Comparison of ENCODE assay signal across 4 cellular contexts in genomic region chr4:13523591-13524503, GRCh38.
TF ChIP-seq lines count a peak whose summit lies in the region.

No MANE protein-coding gene starts in this region.

TF ChIP-seq in SK-N-SH, 30 proteins besides CTCF, POLR2A, EP300 and RAD21 (continues in another document):
- TF ChIP-seq TAF1 (IDR thresholded peaks at IDR 0.05; ENCODE audit: borderline replicate concordance, low read depth, low read length) (no peak), SIN3A (IDR thresholded peaks at IDR 0.05; ENCODE audit: borderline replicate concordance, low read depth, low read length) (no peak), ELF1 (IDR thresholded peaks at IDR 0.05) (no peak), MXI1 (IDR thresholded peaks at IDR 0.05; ENCODE audit: low read depth, low read length) (no peak), GATA2 (CRISPR knock-in tag; IDR thresholded peaks at IDR 0.05) (no peak), SMC3 (IDR thresholded peaks at IDR 0.05; ENCODE audit: low read depth, low read length) (no peak), TCF12 (IDR thresholded peaks at IDR 0.05) (no peak), RXRA (IDR thresholded peaks at IDR 0.05; ENCODE audit: borderline replicate concordance, low read depth) (no peak), CHD2 (IDR thresholded peaks at IDR 0.05; ENCODE audit: low read length, partially characterized antibody) (no peak)
- TF ChIP-seq, protein P1, sequence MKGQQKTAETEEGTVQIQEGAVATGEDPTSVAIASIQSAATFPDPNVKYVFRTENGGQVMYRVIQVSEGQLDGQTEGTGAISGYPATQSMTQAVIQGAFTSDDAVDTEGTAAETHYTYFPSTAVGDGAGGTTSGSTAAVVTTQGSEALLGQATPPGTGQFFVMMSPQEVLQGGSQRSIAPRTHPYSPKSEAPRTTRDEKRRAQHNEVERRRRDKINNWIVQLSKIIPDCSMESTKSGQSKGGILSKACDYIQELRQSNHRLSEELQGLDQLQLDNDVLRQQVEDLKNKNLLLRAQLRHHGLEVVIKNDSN (IDR thresholded peaks at IDR 0.05; ENCODE audit: borderline replicate concordance, low read depth): no peak
- TF ChIP-seq, protein P2, sequence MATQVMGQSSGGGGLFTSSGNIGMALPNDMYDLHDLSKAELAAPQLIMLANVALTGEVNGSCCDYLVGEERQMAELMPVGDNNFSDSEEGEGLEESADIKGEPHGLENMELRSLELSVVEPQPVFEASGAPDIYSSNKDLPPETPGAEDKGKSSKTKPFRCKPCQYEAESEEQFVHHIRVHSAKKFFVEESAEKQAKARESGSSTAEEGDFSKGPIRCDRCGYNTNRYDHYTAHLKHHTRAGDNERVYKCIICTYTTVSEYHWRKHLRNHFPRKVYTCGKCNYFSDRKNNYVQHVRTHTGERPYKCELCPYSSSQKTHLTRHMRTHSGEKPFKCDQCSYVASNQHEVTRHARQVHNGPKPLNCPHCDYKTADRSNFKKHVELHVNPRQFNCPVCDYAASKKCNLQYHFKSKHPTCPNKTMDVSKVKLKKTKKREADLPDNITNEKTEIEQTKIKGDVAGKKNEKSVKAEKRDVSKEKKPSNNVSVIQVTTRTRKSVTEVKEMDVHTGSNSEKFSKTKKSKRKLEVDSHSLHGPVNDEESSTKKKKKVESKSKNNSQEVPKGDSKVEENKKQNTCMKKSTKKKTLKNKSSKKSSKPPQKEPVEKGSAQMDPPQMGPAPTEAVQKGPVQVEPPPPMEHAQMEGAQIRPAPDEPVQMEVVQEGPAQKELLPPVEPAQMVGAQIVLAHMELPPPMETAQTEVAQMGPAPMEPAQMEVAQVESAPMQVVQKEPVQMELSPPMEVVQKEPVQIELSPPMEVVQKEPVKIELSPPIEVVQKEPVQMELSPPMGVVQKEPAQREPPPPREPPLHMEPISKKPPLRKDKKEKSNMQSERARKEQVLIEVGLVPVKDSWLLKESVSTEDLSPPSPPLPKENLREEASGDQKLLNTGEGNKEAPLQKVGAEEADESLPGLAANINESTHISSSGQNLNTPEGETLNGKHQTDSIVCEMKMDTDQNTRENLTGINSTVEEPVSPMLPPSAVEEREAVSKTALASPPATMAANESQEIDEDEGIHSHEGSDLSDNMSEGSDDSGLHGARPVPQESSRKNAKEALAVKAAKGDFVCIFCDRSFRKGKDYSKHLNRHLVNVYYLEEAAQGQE (IDR thresholded peaks at IDR 0.05; ENCODE audit: low read depth, low read length): no peak

TF ChIP-seq in SK-N-SH treated with all-trans-retinoic acid at 6 μM for 48 hours, 23 proteins besides CTCF, POLR2A, EP300 and RAD21 (continues in another document):
- TF ChIP-seq ZFP30 (CRISPR knock-in tag; IDR thresholded peaks at IDR 0.05) (no peak), ZFP3 (CRISPR knock-in tag; IDR thresholded peaks at IDR 0.05) (no peak), ZNF8 (CRISPR knock-in tag; IDR thresholded peaks at IDR 0.05) (no peak), ISL1 (CRISPR knock-in tag; IDR thresholded peaks at IDR 0.05) (no peak), ARNTL (CRISPR knock-in tag; IDR thresholded peaks at IDR 0.05; ENCODE audit: borderline replicate concordance, low read depth) (no peak), BACH2 (CRISPR knock-in tag; IDR thresholded peaks at IDR 0.05; ENCODE audit: borderline replicate concordance) (no peak), TSHZ2 (CRISPR knock-in tag; IDR thresholded peaks at IDR 0.05) (no peak), TOX (CRISPR knock-in tag; IDR thresholded peaks at IDR 0.05; ENCODE audit: borderline replicate concordance) (no peak), ZNF70 (CRISPR knock-in tag; IDR thresholded peaks at IDR 0.05) (no peak), GLIS3 (CRISPR knock-in tag; IDR thresholded peaks at IDR 0.05) (no peak), ESRRG (CRISPR knock-in tag; IDR thresholded peaks at IDR 0.05) (no peak), CSDC2 (CRISPR knock-in tag; IDR thresholded peaks at IDR 0.05) (no peak), TCF4 (CRISPR knock-in tag; IDR thresholded peaks at IDR 0.05; ENCODE audit: borderline replicate concordance) (no peak)
- TF ChIP-seq, protein P3, sequence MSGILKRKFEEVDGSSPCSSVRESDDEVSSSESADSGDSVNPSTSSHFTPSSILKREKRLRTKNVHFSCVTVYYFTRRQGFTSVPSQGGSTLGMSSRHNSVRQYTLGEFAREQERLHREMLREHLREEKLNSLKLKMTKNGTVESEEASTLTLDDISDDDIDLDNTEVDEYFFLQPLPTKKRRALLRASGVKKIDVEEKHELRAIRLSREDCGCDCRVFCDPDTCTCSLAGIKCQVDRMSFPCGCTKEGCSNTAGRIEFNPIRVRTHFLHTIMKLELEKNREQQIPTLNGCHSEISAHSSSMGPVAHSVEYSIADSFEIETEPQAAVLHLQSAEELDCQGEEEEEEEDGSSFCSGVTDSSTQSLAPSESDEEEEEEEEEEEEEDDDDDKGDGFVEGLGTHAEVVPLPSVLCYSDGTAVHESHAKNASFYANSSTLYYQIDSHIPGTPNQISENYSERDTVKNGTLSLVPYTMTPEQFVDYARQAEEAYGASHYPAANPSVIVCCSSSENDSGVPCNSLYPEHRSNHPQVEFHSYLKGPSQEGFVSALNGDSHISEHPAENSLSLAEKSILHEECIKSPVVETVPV (CRISPR knock-in tag; IDR thresholded peaks at IDR 0.05): no peak

TF ChIP-seq in GM23338, 12 proteins besides CTCF, POLR2A, EP300 and RAD21:
- TF ChIP-seq POLR2AphosphoS5 (IDR thresholded peaks at IDR 0.05; ENCODE audit: low read depth) (no peak), EZH2 (IDR thresholded peaks at IDR 0.05; ENCODE audit: low read depth, unreplicated experiment) (peak; percentile 95), EZH2phosphoT487 (IDR thresholded peaks at IDR 0.05; ENCODE audit: unreplicated experiment) (peak; percentile 65)
TF ChIP-seq in GM23338: peak in this region for 2.

TF ChIP-seq in H1, 55 proteins besides CTCF, POLR2A, EP300 and RAD21:
- TF ChIP-seq RXRA (IDR thresholded peaks at IDR 0.05; ENCODE audit: insufficient read depth, low read depth, low read length): no peak
- TF ChIP-seq, protein P4, sequence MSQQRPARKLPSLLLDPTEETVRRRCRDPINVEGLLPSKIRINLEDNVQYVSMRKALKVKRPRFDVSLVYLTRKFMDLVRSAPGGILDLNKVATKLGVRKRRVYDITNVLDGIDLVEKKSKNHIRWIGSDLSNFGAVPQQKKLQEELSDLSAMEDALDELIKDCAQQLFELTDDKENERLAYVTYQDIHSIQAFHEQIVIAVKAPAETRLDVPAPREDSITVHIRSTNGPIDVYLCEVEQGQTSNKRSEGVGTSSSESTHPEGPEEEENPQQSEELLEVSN (IDR thresholded peaks at IDR 0.05): peak; percentile 74
- no peak for TF ChIP-seq TAF1 (IDR thresholded peaks at IDR 0.05; ENCODE audit: low read depth, low read length)
- TF ChIP-seq CHD1 (IDR thresholded peaks at IDR 0.05; ENCODE audit: low read depth, low read length): no peak
- TF ChIP-seq, protein P5, sequence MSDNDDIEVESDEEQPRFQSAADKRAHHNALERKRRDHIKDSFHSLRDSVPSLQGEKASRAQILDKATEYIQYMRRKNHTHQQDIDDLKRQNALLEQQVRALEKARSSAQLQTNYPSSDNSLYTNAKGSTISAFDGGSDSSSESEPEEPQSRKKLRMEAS (IDR thresholded peaks at IDR 0.05): peak; percentile 63
- peak; percentile 92 for TF ChIP-seq RNF2 (IDR thresholded peaks at IDR 0.05; ENCODE audit: borderline replicate concordance, low read depth, low read length, missing control alignments, poor library complexity, severe bottlenecking)
